2 cellular contexts compared by ENCODE assay signal in the genomic region with DNA sequence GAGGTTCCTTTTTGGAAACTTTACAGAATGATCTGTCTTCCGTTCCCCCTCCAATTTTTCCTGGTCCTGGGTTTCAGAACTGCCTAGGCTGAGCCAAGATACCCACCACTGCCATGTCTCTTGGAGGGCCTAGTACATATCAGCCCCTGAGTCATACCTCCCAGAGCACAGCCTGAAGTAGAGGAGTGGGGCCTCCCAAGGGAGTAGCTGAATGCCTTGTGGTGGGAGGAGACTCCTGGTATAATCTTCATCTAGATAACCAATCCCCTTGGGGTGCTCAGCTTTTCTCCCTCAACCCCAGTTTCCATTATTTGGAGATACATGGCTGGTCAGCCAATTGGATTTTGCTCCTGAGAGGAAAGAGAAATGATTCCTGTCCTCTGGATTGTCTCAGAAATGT.
TF ChIP-seq lines count a peak whose summit lies in the region.

No MANE protein-coding gene starts in this region.

TF ChIP-seq in IMR-90, 13 proteins besides CTCF, POLR2A, EP300 and RAD21:
- TF ChIP-seq MAZ (IDR thresholded peaks at IDR 0.05; ENCODE audit: borderline replicate concordance, low read depth, low read length): 0 out of 2 replicates have a peak, but pooled peaks have one; percentile 15
- TF ChIP-seq MAFK (IDR thresholded peaks at IDR 0.05; ENCODE audit: low read depth, low read length): no peak

TF ChIP-seq in GM12878, 131 proteins besides CTCF, POLR2A, EP300 and RAD21:
- peak; percentile 50 for TF ChIP-seq MEF2B (IDR thresholded peaks at IDR 0.05; ENCODE audit: partially characterized antibody, poor library complexity, severe bottlenecking)
- no peak for TF ChIP-seq ZSCAN29 (IDR thresholded peaks at IDR 0.05)
- TF ChIP-seq MYB (IDR thresholded peaks at IDR 0.05; ENCODE audit: borderline replicate concordance, low read depth, low read length): no peak
- TF ChIP-seq, protein P1, sequence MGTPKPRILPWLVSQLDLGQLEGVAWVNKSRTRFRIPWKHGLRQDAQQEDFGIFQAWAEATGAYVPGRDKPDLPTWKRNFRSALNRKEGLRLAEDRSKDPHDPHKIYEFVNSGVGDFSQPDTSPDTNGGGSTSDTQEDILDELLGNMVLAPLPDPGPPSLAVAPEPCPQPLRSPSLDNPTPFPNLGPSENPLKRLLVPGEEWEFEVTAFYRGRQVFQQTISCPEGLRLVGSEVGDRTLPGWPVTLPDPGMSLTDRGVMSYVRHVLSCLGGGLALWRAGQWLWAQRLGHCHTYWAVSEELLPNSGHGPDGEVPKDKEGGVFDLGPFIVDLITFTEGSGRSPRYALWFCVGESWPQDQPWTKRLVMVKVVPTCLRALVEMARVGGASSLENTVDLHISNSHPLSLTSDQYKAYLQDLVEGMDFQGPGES (IDR thresholded peaks at IDR 0.05): no peak
- no peak for TF ChIP-seq NR2F1 (conservative IDR thresholded peaks at IDR 0.05)
- TF ChIP-seq, protein P2, sequence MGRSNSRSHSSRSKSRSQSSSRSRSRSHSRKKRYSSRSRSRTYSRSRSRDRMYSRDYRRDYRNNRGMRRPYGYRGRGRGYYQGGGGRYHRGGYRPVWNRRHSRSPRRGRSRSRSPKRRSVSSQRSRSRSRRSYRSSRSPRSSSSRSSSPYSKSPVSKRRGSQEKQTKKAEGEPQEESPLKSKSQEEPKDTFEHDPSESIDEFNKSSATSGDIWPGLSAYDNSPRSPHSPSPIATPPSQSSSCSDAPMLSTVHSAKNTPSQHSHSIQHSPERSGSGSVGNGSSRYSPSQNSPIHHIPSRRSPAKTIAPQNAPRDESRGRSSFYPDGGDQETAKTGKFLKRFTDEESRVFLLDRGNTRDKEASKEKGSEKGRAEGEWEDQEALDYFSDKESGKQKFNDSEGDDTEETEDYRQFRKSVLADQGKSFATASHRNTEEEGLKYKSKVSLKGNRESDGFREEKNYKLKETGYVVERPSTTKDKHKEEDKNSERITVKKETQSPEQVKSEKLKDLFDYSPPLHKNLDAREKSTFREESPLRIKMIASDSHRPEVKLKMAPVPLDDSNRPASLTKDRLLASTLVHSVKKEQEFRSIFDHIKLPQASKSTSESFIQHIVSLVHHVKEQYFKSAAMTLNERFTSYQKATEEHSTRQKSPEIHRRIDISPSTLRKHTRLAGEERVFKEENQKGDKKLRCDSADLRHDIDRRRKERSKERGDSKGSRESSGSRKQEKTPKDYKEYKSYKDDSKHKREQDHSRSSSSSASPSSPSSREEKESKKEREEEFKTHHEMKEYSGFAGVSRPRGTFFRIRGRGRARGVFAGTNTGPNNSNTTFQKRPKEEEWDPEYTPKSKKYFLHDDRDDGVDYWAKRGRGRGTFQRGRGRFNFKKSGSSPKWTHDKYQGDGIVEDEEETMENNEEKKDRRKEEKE (IDR thresholded peaks at IDR 0.05): no peak
TF ChIP-seq in GM12878: peak in this region for 1.
